In genomic region chr11:12744831-12745502, GRCh38 we compare ENCODE assay signal across 1 cellular context.
TF ChIP-seq lines count a peak whose summit lies in the region.

No MANE protein-coding gene starts in this region.

TF ChIP-seq in GM23338, 12 proteins besides CTCF, POLR2A, EP300 and RAD21 (continued from another document):
- TF ChIP-seq ZNF462 (CRISPR knock-in tag; IDR thresholded peaks at IDR 0.05) (no peak), ZNF114 (CRISPR knock-in tag; IDR thresholded peaks at IDR 0.05) (no peak), ZNF331 (CRISPR knock-in tag; IDR thresholded peaks at IDR 0.05; ENCODE audit: low read depth) (no peak), JUNB (IDR thresholded peaks at IDR 0.05; ENCODE audit: unreplicated experiment) (no peak)
TF ChIP-seq in GM23338: peak in this region for 0.
